In the genomic region with DNA sequence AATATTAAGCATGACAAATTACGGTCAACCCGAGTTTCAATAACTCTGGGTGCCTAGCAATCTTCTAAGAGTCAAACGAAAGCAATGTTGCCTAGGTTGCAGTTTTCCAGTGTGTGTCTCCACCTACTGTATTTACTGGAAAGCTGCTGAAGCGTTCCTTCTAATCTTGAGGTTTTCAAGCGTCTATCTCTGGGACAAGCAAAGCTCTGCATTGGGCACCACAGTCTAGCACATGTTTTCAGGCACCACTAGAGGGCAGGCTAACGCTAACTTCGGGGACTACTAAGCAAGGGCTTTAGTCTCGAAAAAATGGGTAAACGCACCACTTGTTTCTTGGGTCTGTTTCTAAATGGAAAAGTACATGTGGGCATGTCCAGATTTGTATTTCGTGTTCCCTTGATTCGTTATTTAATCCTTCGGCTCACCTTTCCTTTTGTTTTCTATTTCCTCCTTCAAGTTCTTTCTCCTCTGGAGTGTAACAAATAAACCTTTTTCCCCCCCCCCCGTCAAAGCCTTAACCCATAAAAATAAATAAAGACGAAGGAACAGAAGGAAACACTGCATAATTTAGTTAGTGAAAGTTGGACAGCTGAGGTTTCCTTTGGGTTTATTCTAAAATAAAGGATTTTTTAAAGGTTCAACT, we compare ENCODE assay signal across 8 cellular contexts.
DNase-seq lines count a peak whose midpoint lies in the region; ATAC-seq and TF ChIP-seq lines count a peak whose summit lies in the region.
"Not testable (repeated sequence)": the region's sequence is repeated elsewhere in the genome, so short reads cannot be mapped to it uniquely, and the experiment has no call there.

No MANE protein-coding gene starts in this region.

- not testable (repeated sequence) for H3K36me3 Mint-ChIP-seq in activated naive CD8-positive, alpha-beta T cell treated with anti-CD3 and anti-CD28 coated beads for 36 hours; stimulated activated naive B cell treated with anti-CD40 and anti-IgM and Interleukin-4, amounts not matched to agents 10 μg/mL and 1 μg/mL and 100 μg/mL, for 72 hours

- H3K9me3 Mint-ChIP-seq in activated naive CD8-positive, alpha-beta T cell treated with anti-CD3 and anti-CD28 coated beads for 36 hours; stimulated activated naive B cell treated with anti-CD40 and anti-IgM and Interleukin-4, amounts not matched to agents 10 μg/mL and 1 μg/mL and 100 μg/mL, for 72 hours: not testable (repeated sequence)

- intact Hi-C loops in Right ventricle myocardium inferior (cut with DNase I) = loop anchor here (5.0 kb wide), 1 partner anchor 129 kb away; no protein-coding TSS in a partner anchor
- intact Hi-C loops in posterior vena cava (cut with DNase I) = loop anchor here (5.0 to 10.0 kb wide), 2 partner anchors 124 to 131 kb away; no protein-coding TSS in a partner anchor

- peaks cover 16% of the 10 kb centered on the region for H3K4me1 Mint-ChIP-seq in activated naive CD8-positive, alpha-beta T cell treated with anti-CD3 and anti-CD28 coated beads for 36 hours
- H3K4me1 Mint-ChIP-seq in stimulated activated naive B cell treated with anti-CD40 and anti-IgM and Interleukin-4, amounts not matched to agents 10 μg/mL and 1 μg/mL and 100 μg/mL, for 72 hours = peaks cover 9 to 14% of the 10 kb centered on the region in 2 donors

- peak overlapping the region; percentile 68 for H3K27ac Mint-ChIP-seq in activated naive CD8-positive, alpha-beta T cell treated with anti-CD3 and anti-CD28 coated beads for 36 hours
- H3K27ac Mint-ChIP-seq in stimulated activated naive B cell treated with anti-CD40 and anti-IgM and Interleukin-4, amounts not matched to agents 10 μg/mL and 1 μg/mL and 100 μg/mL, for 72 hours = peak overlapping the region; percentile 92

- DNase-seq in activated CD4-positive, CD25-positive, alpha-beta regulatory T cell treated with anti-CD3 and anti-CD28 coated beads, Interleukin-2, amount 50 U/mL, for 16 hours (ENCODE audit: low read depth, low spot score) = peak; percentile 71
- DNase-seq in activated naive CD8-positive, alpha-beta T cell treated with anti-CD3 and anti-CD28 coated beads for 36 hours = peak; percentile 76
- DNase-seq in Right ventricle myocardium inferior (ENCODE audit: missing footprints) = peak; percentile 78
- peak; percentile 90 for DNase-seq in posterior vena cava (ENCODE audit: low spot score)
- DNase-seq in stimulated activated naive B cell treated with anti-CD40 and anti-IgM and Interleukin-4, amounts not matched to agents 10 μg/mL and 1 μg/mL and 100 μg/mL, for 72 hours = peak; percentile 71

- peak; percentile 29; the same call in 2 of the 3 replicates for TF ChIP-seq CTCF in GM12872 (IDR thresholded peaks at IDR 0.05; ENCODE audit: insufficient read depth, low read depth, low read length)

- peak overlapping the region; percentile 78 for H3K4me3 Mint-ChIP-seq in activated naive CD8-positive, alpha-beta T cell treated with anti-CD3 and anti-CD28 coated beads for 36 hours
- peak overlapping the region; percentile 84 for H3K4me3 Mint-ChIP-seq in stimulated activated naive B cell treated with anti-CD40 and anti-IgM and Interleukin-4, amounts not matched to agents 10 μg/mL and 1 μg/mL and 100 μg/mL, for 72 hours

- peak; percentile 94 for ATAC-seq in GM21529 (IDR thresholded peaks at IDR 0.05; ENCODE audit: unreplicated experiment)
- peak; percentile 94 for ATAC-seq in HG03378 (IDR thresholded peaks at IDR 0.05; ENCODE audit: unreplicated experiment)
- ATAC-seq in Right ventricle myocardium inferior = peak; percentile 98
- ATAC-seq in stimulated activated naive B cell treated with anti-CD40 and anti-IgM and Interleukin-4, amounts not matched to agents 10 μg/mL and 1 μg/mL and 100 μg/mL, for 72 hours (replicated peaks) = peak; percentile 95 to 97

- H3K27me3 Mint-ChIP-seq in activated naive CD8-positive, alpha-beta T cell treated with anti-CD3 and anti-CD28 coated beads for 36 hours = not testable (repeated sequence)
- peaks cover 15 to 17% of the 10 kb centered on the region in 2 donors for H3K27me3 Mint-ChIP-seq in stimulated activated naive B cell treated with anti-CD40 and anti-IgM and Interleukin-4, amounts not matched to agents 10 μg/mL and 1 μg/mL and 100 μg/mL, for 72 hours

Comparison
In these comparisons a context has a peak if more than half of its experiments do, and no peak if none do; other contexts are left out.
1. Peak in every context shown above with its lines: DNase-seq and ATAC-seq.